ENCODE assay signal across 8 cellular contexts in genomic region chr7:42932861-42933591, GRCh38.
DNase-seq lines count a peak whose midpoint lies in the region; ATAC-seq and TF ChIP-seq lines count a peak whose summit lies in the region.

No MANE protein-coding gene starts in this region.

- no peak for DNase-seq in AG10803 (ENCODE audit: low read depth)
- peak; percentile 26 for DNase-seq in fibroblast of gingiva (ENCODE audit: low read depth)
- DNase-seq in foreskin melanocyte: no peak
- no peak for DNase-seq in NCI-H1436 treated with DMSO at 0.1 percent for 48 hours (lab: John Stamatoyannopoulos, UW)

- no peaks in the 10 kb centered on the region for H3K27me3 ChIP-seq in neuron (ENCODE audit: insufficient read depth, low read length)

- H3K4me3 ChIP-seq in AG10803 (ENCODE audit: low read length): peak overlapping the region; percentile 86
- H3K4me3 ChIP-seq in neuron (ENCODE audit: low read length): peak overlapping the region; percentile 85

- ATAC-seq in GM21723 (IDR thresholded peaks at IDR 0.05; ENCODE audit: unreplicated experiment) (peak; percentile 25), SK-N-SH treated with all-trans-retinoic acid at 6 μM for 48 hours (peak; percentile 72), HG02610 (IDR thresholded peaks at IDR 0.05; ENCODE audit: unreplicated experiment) (no peak)

- H3K9me3 ChIP-seq in neuron (ENCODE audit: low read length): no peaks in the 10 kb centered on the region

- H3K4me1 ChIP-seq in neuron (ENCODE audit: insufficient read depth, low read length): peaks cover 13% of the 10 kb centered on the region

- TF ChIP-seq CTCF in AG10803 (conservative IDR thresholded peaks at IDR 0.05; ENCODE audit: low read length): no peak

- H3K36me3 ChIP-seq in neuron (ENCODE audit: insufficient read depth, low read length): peaks cover 28% of the 10 kb centered on the region

- peak overlapping the region; percentile 84 for H2AFZ ChIP-seq in neuron (ENCODE audit: low read depth, low read length)

TF ChIP-seq in SK-N-SH treated with all-trans-retinoic acid at 6 μM for 48 hours, 23 proteins besides CTCF, POLR2A, EP300 and RAD21:
- TF ChIP-seq ZFP3 (CRISPR knock-in tag; IDR thresholded peaks at IDR 0.05) (no peak), ZFP30 (CRISPR knock-in tag; IDR thresholded peaks at IDR 0.05) (no peak), ZNF565 (CRISPR knock-in tag; conservative IDR thresholded peaks at IDR 0.05; ENCODE audit: low read depth) (no peak), BACH2 (CRISPR knock-in tag; IDR thresholded peaks at IDR 0.05; ENCODE audit: borderline replicate concordance) (no peak), RARB (CRISPR knock-in tag; IDR thresholded peaks at IDR 0.05) (no peak), GLIS3 (CRISPR knock-in tag; IDR thresholded peaks at IDR 0.05) (no peak), ZNF8 (CRISPR knock-in tag; IDR thresholded peaks at IDR 0.05) (no peak), ZC3H10 (CRISPR knock-in tag; IDR thresholded peaks at IDR 0.05) (no peak), PPARA (CRISPR knock-in tag; IDR thresholded peaks at IDR 0.05; ENCODE audit: borderline replicate concordance) (no peak)
- TF ChIP-seq, protein P1, sequence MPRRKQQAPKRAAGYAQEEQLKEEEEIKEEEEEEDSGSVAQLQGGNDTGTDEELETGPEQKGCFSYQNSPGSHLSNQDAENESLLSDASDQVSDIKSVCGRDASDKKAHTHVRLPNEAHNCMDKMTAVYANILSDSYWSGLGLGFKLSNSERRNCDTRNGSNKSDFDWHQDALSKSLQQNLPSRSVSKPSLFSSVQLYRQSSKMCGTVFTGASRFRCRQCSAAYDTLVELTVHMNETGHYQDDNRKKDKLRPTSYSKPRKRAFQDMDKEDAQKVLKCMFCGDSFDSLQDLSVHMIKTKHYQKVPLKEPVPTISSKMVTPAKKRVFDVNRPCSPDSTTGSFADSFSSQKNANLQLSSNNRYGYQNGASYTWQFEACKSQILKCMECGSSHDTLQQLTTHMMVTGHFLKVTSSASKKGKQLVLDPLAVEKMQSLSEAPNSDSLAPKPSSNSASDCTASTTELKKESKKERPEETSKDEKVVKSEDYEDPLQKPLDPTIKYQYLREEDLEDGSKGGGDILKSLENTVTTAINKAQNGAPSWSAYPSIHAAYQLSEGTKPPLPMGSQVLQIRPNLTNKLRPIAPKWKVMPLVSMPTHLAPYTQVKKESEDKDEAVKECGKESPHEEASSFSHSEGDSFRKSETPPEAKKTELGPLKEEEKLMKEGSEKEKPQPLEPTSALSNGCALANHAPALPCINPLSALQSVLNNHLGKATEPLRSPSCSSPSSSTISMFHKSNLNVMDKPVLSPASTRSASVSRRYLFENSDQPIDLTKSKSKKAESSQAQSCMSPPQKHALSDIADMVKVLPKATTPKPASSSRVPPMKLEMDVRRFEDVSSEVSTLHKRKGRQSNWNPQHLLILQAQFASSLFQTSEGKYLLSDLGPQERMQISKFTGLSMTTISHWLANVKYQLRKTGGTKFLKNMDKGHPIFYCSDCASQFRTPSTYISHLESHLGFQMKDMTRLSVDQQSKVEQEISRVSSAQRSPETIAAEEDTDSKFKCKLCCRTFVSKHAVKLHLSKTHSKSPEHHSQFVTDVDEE (CRISPR knock-in tag; IDR thresholded peaks at IDR 0.05): no peak
- TF ChIP-seq, protein P2, sequence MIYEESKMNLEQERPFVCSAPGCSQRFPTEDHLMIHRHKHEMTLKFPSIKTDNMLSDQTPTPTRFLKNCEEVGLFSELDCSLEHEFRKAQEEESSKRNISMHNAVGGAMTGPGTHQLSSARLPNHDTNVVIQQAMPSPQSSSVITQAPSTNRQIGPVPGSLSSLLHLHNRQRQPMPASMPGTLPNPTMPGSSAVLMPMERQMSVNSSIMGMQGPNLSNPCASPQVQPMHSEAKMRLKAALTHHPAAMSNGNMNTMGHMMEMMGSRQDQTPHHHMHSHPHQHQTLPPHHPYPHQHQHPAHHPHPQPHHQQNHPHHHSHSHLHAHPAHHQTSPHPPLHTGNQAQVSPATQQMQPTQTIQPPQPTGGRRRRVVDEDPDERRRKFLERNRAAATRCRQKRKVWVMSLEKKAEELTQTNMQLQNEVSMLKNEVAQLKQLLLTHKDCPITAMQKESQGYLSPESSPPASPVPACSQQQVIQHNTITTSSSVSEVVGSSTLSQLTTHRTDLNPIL (CRISPR knock-in tag; IDR thresholded peaks at IDR 0.05; ENCODE audit: low read depth): no peak
- TF ChIP-seq, protein P3, sequence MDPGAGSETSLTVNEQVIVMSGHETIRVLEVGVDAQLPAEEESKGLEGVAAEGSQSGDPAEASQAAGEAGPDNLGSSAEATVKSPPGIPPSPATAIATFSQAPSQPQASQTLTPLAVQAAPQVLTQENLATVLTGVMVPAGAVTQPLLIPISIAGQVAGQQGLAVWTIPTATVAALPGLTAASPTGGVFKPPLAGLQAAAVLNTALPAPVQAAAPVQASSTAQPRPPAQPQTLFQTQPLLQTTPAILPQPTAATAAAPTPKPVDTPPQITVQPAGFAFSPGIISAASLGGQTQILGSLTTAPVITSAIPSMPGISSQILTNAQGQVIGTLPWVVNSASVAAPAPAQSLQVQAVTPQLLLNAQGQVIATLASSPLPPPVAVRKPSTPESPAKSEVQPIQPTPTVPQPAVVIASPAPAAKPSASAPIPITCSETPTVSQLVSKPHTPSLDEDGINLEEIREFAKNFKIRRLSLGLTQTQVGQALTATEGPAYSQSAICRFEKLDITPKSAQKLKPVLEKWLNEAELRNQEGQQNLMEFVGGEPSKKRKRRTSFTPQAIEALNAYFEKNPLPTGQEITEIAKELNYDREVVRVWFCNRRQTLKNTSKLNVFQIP (CRISPR knock-in tag; IDR thresholded peaks at IDR 0.05; ENCODE audit: borderline replicate concordance, low read depth): no peak
